ENCODE assay signal across 9 cellular contexts in the genomic region with DNA sequence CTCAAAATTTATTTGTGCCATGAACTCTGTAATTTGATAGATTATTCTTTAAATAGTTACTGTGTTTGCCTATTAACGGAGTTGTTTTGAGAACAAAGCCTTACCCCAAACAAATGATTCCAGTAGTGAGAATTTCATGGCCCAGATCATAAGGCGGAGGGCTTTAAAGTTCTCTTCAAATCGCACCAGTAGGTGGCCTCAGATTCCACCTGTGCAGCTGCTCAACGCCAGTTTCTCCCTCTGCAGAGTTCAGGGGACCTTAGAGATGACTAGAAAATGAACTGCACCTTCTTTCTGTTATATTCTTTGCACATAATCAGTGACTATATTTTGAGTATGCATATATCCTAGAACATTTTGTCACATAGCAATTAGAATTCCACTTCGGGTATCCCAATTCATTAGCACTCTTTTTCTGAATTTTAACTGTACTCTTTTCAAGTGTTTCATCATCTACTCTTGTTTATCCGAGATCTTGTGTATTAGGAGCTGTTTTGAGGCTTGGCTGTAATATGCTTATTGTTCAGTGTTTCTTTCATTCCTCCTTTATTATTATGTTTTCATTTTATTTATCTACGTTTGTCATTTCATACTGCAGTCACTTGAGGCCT.
DNase-seq lines count a peak whose midpoint lies in the region; ATAC-seq and TF ChIP-seq lines count a peak whose summit lies in the region.
"Had no signal": no experiment of that assay in that cellular context is flagged by ENCODE, and none has a peak within 500 bp of the region (broad histone marks: within the 10 kb centered on the region; RNA-seq: fewer than 3 reads in every experiment).

No MANE protein-coding gene starts in this region.

- H3K36me3 Mint-ChIP-seq in activated naive CD4-positive, alpha-beta T cell treated with anti-CD3 and anti-CD28 coated beads, Interleukin-2, amount 10 ng/mL, durations not matched to agents 7 days and 5 days = no peaks in the 10 kb centered on the region
- H3K36me3 Mint-ChIP-seq in WTC11 = no peaks in the 10 kb centered on the region
- H3K36me3 Mint-ChIP-seq: activated naive CD4-positive, alpha-beta T cell treated with anti-CD3 and anti-CD28 coated beads, Interleukin-2, amount 50 U/mL, for 24 hours had no signal

- no peaks in the 10 kb centered on the region for H3K4me1 ChIP-seq in Peyer's patch

- H3K9me3 ChIP-seq in Peyer's patch = no peaks in the 10 kb centered on the region

- TF ChIP-seq POLR2A in NB4 (IDR thresholded peaks at IDR 0.05; ENCODE audit: extremely low read depth, insufficient read length) (no peak), Peyer's patch (IDR thresholded peaks at IDR 0.05) (no peak)

- peak; percentile 22 for DNase-seq in activated naive CD4-positive, alpha-beta T cell treated with anti-CD3 and anti-CD28 coated beads, Interleukin-2, amount 10 ng/mL, durations not matched to agents 7 days and 5 days
- no peak for DNase-seq in activated naive CD4-positive, alpha-beta T cell treated with Interleukin-2 at 50 U/mL for 16 hours
- DNase-seq in NB4 (ENCODE audit: low read depth) (peak; percentile 56), WTC11 (ENCODE audit: low spot score) (peak; percentile 46), left colon (peak in 1 of 2 donors; percentile 16), Peyer's patch (no peak)

- intact Hi-C loops in left colon (cut with DNase I, micrococcal nuclease) = loop anchor here in 1 of 2 donors (10.0 kb wide), 2 partner anchors 229 to 259 kb away; partner anchors contain the start of gene CHRM5

- ATAC-seq in WTC11 = 0 out of 2 replicates have a peak, but pooled peaks have one; percentile 55
- peak; percentile 65 for ATAC-seq in left colon
- no peak for ATAC-seq in activated CD4-positive, CD25-positive, alpha-beta regulatory T cell treated with anti-CD3 and anti-CD28 coated beads, Interleukin-2, amount 50 U/mL, for 24 hours
- ATAC-seq in GM19452 (IDR thresholded peaks at IDR 0.05; ENCODE audit: unreplicated experiment) = no peak

- CTCF ChIA-PET in activated naive CD4-positive, alpha-beta T cell treated with anti-CD3 and anti-CD28 coated beads, Interleukin-2, amount 10 ng/mL, durations not matched to agents 7 days and 5 days (lab: Charles Lee) = interaction anchor here (1.1 to 1.7 kb wide), 4 partner anchors 225 to 322 kb away, joined by 3 to 5 read pairs (median 4); no protein-coding TSS in a partner anchor
- CTCF ChIA-PET in WTC11 (lab: Charles Lee) = interaction anchor here (0.6 to 5.9 kb wide), 11 partner anchors 12 to 1071 kb away, joined by 3 to 62 read pairs (median 3); partner anchors contain the start of gene CHRM5

- H3K27me3 ChIP-seq in Peyer's patch = no peaks in the 10 kb centered on the region

- no peaks in the 10 kb centered on the region for H3K27me3 Mint-ChIP-seq in activated naive CD4-positive, alpha-beta T cell treated with anti-CD3 and anti-CD28 coated beads, Interleukin-2, amount 10 ng/mL, durations not matched to agents 7 days and 5 days
- no peaks in the 10 kb centered on the region; the same call in 1 of the 2 replicates for H3K27me3 Mint-ChIP-seq in WTC11 (ENCODE audit: low read depth)

- no peaks in the 10 kb centered on the region for H3K36me3 ChIP-seq in Peyer's patch

- peak; percentile 59 for TF ChIP-seq CTCF in NB4 (IDR thresholded peaks at IDR 0.05; ENCODE audit: low read depth, low read length)
- TF ChIP-seq CTCF in WTC11 (IDR thresholded peaks at IDR 0.05) = no peak
- TF ChIP-seq CTCF in Peyer's patch (IDR thresholded peaks at IDR 0.05) = peak in 3 of 6 experiments; percentile 23 to 51 (median 46)

- no peak overlapping the region for H3K4me3 ChIP-seq in NB4 (ENCODE audit: low read depth, low read length)
- no peak overlapping the region for H3K4me3 ChIP-seq in Peyer's patch

- no peaks in the 10 kb centered on the region for H3K9me3 Mint-ChIP-seq in activated naive CD4-positive, alpha-beta T cell treated with anti-CD3 and anti-CD28 coated beads, Interleukin-2, amount 10 ng/mL, durations not matched to agents 7 days and 5 days
- no peaks in the 10 kb centered on the region for H3K9me3 Mint-ChIP-seq in WTC11
- H3K9me3 Mint-ChIP-seq: activated naive CD4-positive, alpha-beta T cell treated with anti-CD3 and anti-CD28 coated beads, Interleukin-2, amount 50 U/mL, for 24 hours had no signal

- no peak overlapping the region for H3K27ac Mint-ChIP-seq in activated naive CD4-positive, alpha-beta T cell treated with anti-CD3 and anti-CD28 coated beads, Interleukin-2, amount 10 ng/mL, durations not matched to agents 7 days and 5 days
- no peak overlapping the region for H3K27ac Mint-ChIP-seq in WTC11
- H3K27ac Mint-ChIP-seq: activated naive CD4-positive, alpha-beta T cell treated with anti-CD3 and anti-CD28 coated beads, Interleukin-2, amount 50 U/mL, for 24 hours had no signal

- H3K4me1 Mint-ChIP-seq in activated naive CD4-positive, alpha-beta T cell treated with anti-CD3 and anti-CD28 coated beads, Interleukin-2, amount 10 ng/mL, durations not matched to agents 7 days and 5 days = no peaks in the 10 kb centered on the region
- H3K4me1 Mint-ChIP-seq in WTC11 = peaks cover 13% of the 10 kb centered on the region

- POLR2A ChIA-PET in WTC11 (lab: Charles Lee) = no interaction called here

- no peak overlapping the region for H3K27ac ChIP-seq in Peyer's patch

- no peak overlapping the region for H3K4me3 Mint-ChIP-seq in activated naive CD4-positive, alpha-beta T cell treated with anti-CD3 and anti-CD28 coated beads, Interleukin-2, amount 10 ng/mL, durations not matched to agents 7 days and 5 days
- no peak overlapping the region for H3K4me3 Mint-ChIP-seq in WTC11
- H3K4me3 Mint-ChIP-seq: activated naive CD4-positive, alpha-beta T cell treated with anti-CD3 and anti-CD28 coated beads, Interleukin-2, amount 50 U/mL, for 24 hours had no signal

TF ChIP-seq in WTC11, 78 proteins besides CTCF, POLR2A, EP300 and RAD21 (continues in another document):
- TF ChIP-seq EMX1 (CRISPR knock-in tag; IDR thresholded peaks at IDR 0.05) = no peak
- no peak for TF ChIP-seq IRF2 (CRISPR knock-in tag; IDR thresholded peaks at IDR 0.05; ENCODE audit: borderline replicate concordance, low read depth)
- TF ChIP-seq NFE2L1 (CRISPR knock-in tag; IDR thresholded peaks at IDR 0.05) = no peak
- no peak for TF ChIP-seq TEAD4 (CRISPR knock-in tag; IDR thresholded peaks at IDR 0.05)
- no peak for TF ChIP-seq GTF2I (CRISPR knock-in tag; conservative IDR thresholded peaks at IDR 0.05)
- no peak for TF ChIP-seq SMAD4 (CRISPR knock-in tag; IDR thresholded peaks at IDR 0.05)
- no peak for TF ChIP-seq JAZF1 (CRISPR knock-in tag; IDR thresholded peaks at IDR 0.05)
- TF ChIP-seq HMGA2 (CRISPR knock-in tag; IDR thresholded peaks at IDR 0.05) = no peak
- no peak for TF ChIP-seq CDX4 (CRISPR knock-in tag; IDR thresholded peaks at IDR 0.05; ENCODE audit: borderline replicate concordance)
- no peak for TF ChIP-seq PRDM15 (CRISPR knock-in tag; IDR thresholded peaks at IDR 0.05)
- no peak for TF ChIP-seq ZNF317 (CRISPR knock-in tag; IDR thresholded peaks at IDR 0.05; ENCODE audit: borderline replicate concordance, low read depth)
- no peak for TF ChIP-seq IRF1 (CRISPR knock-in tag; IDR thresholded peaks at IDR 0.05)
- no peak for TF ChIP-seq PREB (CRISPR knock-in tag; IDR thresholded peaks at IDR 0.05; ENCODE audit: borderline replicate concordance)

Comparison
In these comparisons a context has a peak if more than half of its experiments do, and no peak if none do; other contexts are left out.
1. DNase-seq: peak in activated naive CD4-positive, alpha-beta T cell treated with anti-CD3 and anti-CD28 coated beads, Interleukin-2, amount 10 ng/mL, durations not matched to agents 7 days and 5 days (single experiment), NB4 (single experiment) and WTC11 (single experiment); none in activated naive CD4-positive, alpha-beta T cell treated with Interleukin-2 at 50 U/mL for 16 hours (single experiment) and Peyer's patch (0 of 3).
2. ATAC-seq: peak in WTC11 (single experiment) and left colon (single experiment); none in activated CD4-positive, CD25-positive, alpha-beta regulatory T cell treated with anti-CD3 and anti-CD28 coated beads, Interleukin-2, amount 50 U/mL, for 24 hours (0 of 2) and GM19452 (single experiment).